Comparison of ENCODE assay signal across 7 cellular contexts in the genomic region with DNA sequence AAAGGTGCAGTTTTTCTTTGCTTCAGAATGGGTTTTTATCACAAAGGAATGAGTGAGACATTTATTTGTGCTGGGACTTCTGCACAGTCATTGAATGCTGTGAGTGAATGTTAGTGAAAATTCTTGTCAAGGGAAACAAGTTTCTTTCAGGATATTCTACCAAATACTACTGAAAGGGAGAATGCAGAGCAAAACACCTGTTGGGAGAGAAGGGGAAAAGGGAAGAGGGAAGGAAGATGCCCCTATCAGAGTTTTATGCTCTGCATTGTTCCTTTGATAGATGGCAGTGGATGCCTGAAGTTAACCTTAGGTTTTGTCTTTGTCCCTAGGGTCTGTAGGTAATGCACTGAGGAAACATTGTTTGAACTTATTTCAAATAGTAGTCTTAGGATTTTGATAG. TPM values are rescaled to one million over a fixed set of nuclear protein-coding genes. Genes with fewer than 3 reads are reported as not detected.
A peak's percentile ranks its signal among the peaks of the same experiment; 100 is the strongest.
DNase-seq lines count a peak whose midpoint lies in the region; ATAC-seq, FAIRE-seq and TF ChIP-seq lines count a peak whose summit lies in the region.
"Had no signal": no experiment of that assay in that cellular context is flagged by ENCODE, and none has a peak within 500 bp of the region (broad histone marks: within the 10 kb centered on the region; RNA-seq: fewer than 3 reads in every experiment).

No MANE protein-coding gene starts in this region.

- no TSS peak for BruUV-seq in endothelial cell of umbilical vein (replicated peaks; lab: Mats Ljungman, UMichigan)

- no peaks in the 10 kb centered on the region for H3K9me1 ChIP-seq in endothelial cell of umbilical vein (replicated peaks; ENCODE audit: control insufficient read depth, extremely low read depth, insufficient read depth, low read length)

- H3K4me3 ChIP-seq in cardiac muscle cell, result peak overlapping the region; percentile 72
- peak overlapping the region in 1 of 12 donors; percentile 86 for H3K4me3 ChIP-seq in heart left ventricle
- no peak overlapping the region for H3K4me3 ChIP-seq in endothelial cell of umbilical vein (replicated peaks in 1 of 3; ENCODE audit: insufficient read depth in 1 of 3, low read depth in 1 of 3, low read length in 3 of 3)

- H3K36me3 ChIP-seq in cardiac muscle cell, result no peaks in the 10 kb centered on the region
- H3K36me3 ChIP-seq in heart left ventricle, result peaks cover 0 to 32% (median 9%) of the 10 kb centered on the region in 9 donors
- H3K36me3 ChIP-seq in endothelial cell of umbilical vein (ENCODE audit: control insufficient read depth in 2 of 2, extremely low read depth in 1 of 2, insufficient read depth in 2 of 2, low read length in 2 of 2), result no peaks in the 10 kb centered on the region

- peaks cover 26% of the 10 kb centered on the region for H3K4me1 Mint-ChIP-seq in type B pancreatic cell (ENCODE audit: unreplicated experiment)

- peaks cover 77% of the 10 kb centered on the region for H3K79me2 ChIP-seq in endothelial cell of umbilical vein (ENCODE audit: control insufficient read depth, insufficient read depth, low read length)

- peak overlapping the region; percentile 94 for H3K27ac Mint-ChIP-seq in type B pancreatic cell

- FAIRE-seq in endothelial cell of umbilical vein (lab: Jason Lieb, UNC) (no peak), GM12892 (lab: Jason Lieb, UNC) (no peak)

- no peaks in the 10 kb centered on the region for H3K9me3 Mint-ChIP-seq in type B pancreatic cell

- H3K4me1 ChIP-seq in cardiac muscle cell (ENCODE audit: low read depth), result peaks cover 19% of the 10 kb centered on the region
- H3K4me1 ChIP-seq in heart left ventricle, result peaks cover 12 to 77% (median 48%) of the 10 kb centered on the region in 12 donors
- peaks cover 20% of the 10 kb centered on the region for H3K4me1 ChIP-seq in endothelial cell of umbilical vein (ENCODE audit: control insufficient read depth, extremely low read depth, insufficient read depth, low read length)

- H3K4me2 ChIP-seq in endothelial cell of umbilical vein (ENCODE audit: insufficient read depth, low read length), result peak overlapping the region; percentile 81

- no peaks in the 10 kb centered on the region for H3K27me3 Mint-ChIP-seq in type B pancreatic cell

- H3K9me3 ChIP-seq in cardiac muscle cell (ENCODE audit: low read depth), result no peaks in the 10 kb centered on the region
- no peaks in the 10 kb centered on the region for H3K9me3 ChIP-seq in heart left ventricle
- H3K9me3 ChIP-seq in endothelial cell of umbilical vein (replicated peaks; ENCODE audit: control insufficient read depth, insufficient read depth, low read length), result no peaks in the 10 kb centered on the region

- CTCF ChIA-PET in endothelial cell of umbilical vein (lab: Charles Lee), result no interaction called here

- ATAC-seq in heart left ventricle (no peak), HG03442 (IDR thresholded peaks at IDR 0.05; ENCODE audit: unreplicated experiment) (no peak)

- POLR2A ChIA-PET in endothelial cell of umbilical vein (lab: Charles Lee), result no interaction called here

- intact Hi-C loops in heart left ventricle (cut with DNase I), result loop anchor here in 6 of 10 donors (5.0 kb wide), 2 partner anchors 40 to 45 kb away; a partner anchor contains a TSS
- intact Hi-C loops in endothelial cell of umbilical vein (cut with micrococcal nuclease), result loop anchor here (5.0 kb wide), 1 partner anchor 810 kb away; no protein-coding TSS in a partner anchor

- H4K20me1 ChIP-seq in endothelial cell of umbilical vein (replicated peaks; ENCODE audit: control insufficient read depth, extremely low read depth, insufficient read depth, low read length), result peaks cover 12% of the 10 kb centered on the region

- TF ChIP-seq CTCF in cardiac muscle cell (IDR thresholded peaks at IDR 0.05; ENCODE audit: low read depth, low read length), result no peak
- TF ChIP-seq CTCF in heart left ventricle (IDR thresholded peaks at IDR 0.05), result no peak
- no peak for TF ChIP-seq CTCF in endothelial cell of umbilical vein (IDR thresholded peaks at IDR 0.05; ENCODE audit: extremely low read depth in 1 of 2, insufficient read depth in 1 of 2, low read depth in 1 of 2, low read length in 2 of 2)
- no peak for TF ChIP-seq CTCF in type B pancreatic cell (conservative IDR thresholded peaks at IDR 0.05)

- H3K36me3 Mint-ChIP-seq in type B pancreatic cell, result peaks cover 9% of the 10 kb centered on the region

- H3K4me3 Mint-ChIP-seq in type B pancreatic cell, result peak overlapping the region; percentile 94

- no peak overlapping the region for H3K9ac ChIP-seq in endothelial cell of umbilical vein (replicated peaks; ENCODE audit: extremely low read depth, insufficient read depth, low read length)

- TF ChIP-seq POLR2A in heart left ventricle (IDR thresholded peaks at IDR 0.05) (no peak), endothelial cell of umbilical vein (IDR thresholded peaks at IDR 0.05; ENCODE audit: low read depth, low read length) (no peak), GM12892 (IDR thresholded peaks at IDR 0.05; ENCODE audit: low read depth, low read length) (no peak)

- H3K27ac ChIP-seq in cardiac muscle cell (peak overlapping the region; percentile 96), heart left ventricle (no peak overlapping the region), endothelial cell of umbilical vein (ENCODE audit: insufficient read depth, low read depth, low read length) (no peak overlapping the region)

- DNase-seq in cardiac muscle cell (ENCODE audit: low read depth in 1 of 2, low spot score in 1 of 2), result no peak
- DNase-seq in heart left ventricle, result no peak
- DNase-seq in endothelial cell of umbilical vein (ENCODE audit: low read depth, low spot score), result no peak
- DNase-seq in type B pancreatic cell (ENCODE audit: extremely low spot score, unreplicated experiment), result no peak
- no peak for DNase-seq in GM12892 (ENCODE audit: insufficient read length)
- DNase-seq: stimulated activated CD4-positive, alpha-beta T cell treated with anti-CD3 and anti-CD28 coated beads, Interleukin-4, amount 100 ng/mL, for 24 hours had no signal

- dilution Hi-C loops in endothelial cell of umbilical vein (cut with MboI; ENCODE audit: extremely low pct_ligation_motif_present, low sequenced_read_pairs), result no loop called here

- H3K27me3 ChIP-seq in cardiac muscle cell (no peaks in the 10 kb centered on the region), heart left ventricle (no peaks in the 10 kb centered on the region), endothelial cell of umbilical vein (ENCODE audit: control insufficient read depth in 2 of 2, insufficient read depth in 2 of 2, low read length in 2 of 2) (no peaks in the 10 kb centered on the region)

- H2AFZ ChIP-seq in endothelial cell of umbilical vein (ENCODE audit: low read depth, low read length), result no peak overlapping the region

RNA-seq across cellular contexts. Expression of a gene that starts 3.1 kb away (rescaled TPM):
- total RNA-seq in cardiac muscle cell (33.2 and 54.3 TPM in 2 replicates), heart left ventricle (10 to 100 TPM; 27.4 to 62.9 (median 40.8) TPM), endothelial cell of umbilical vein (71.2 and 77.6 TPM in 2 replicates), type B pancreatic cell (ENCODE audit: low replicate concordance) (63.7 and 72.0 TPM in 2 replicates)
- polyA plus RNA-seq in cardiac muscle cell (48.1 and 63.2 TPM in 2 replicates), heart left ventricle (10 to 100 TPM; 32.0 to 34.3 TPM), endothelial cell of umbilical vein (47.8 and 52.6 TPM in 2 replicates)
- 55.8 and 61.1 TPM in 2 replicates for polyA plus RNA-seq in endothelial cell of umbilical vein (2011; cell fraction: cytosol; rRNA removed)
- 138 and 160 TPM in 2 replicates for polyA plus RNA-seq in endothelial cell of umbilical vein (2011; cell fraction: nucleus; rRNA removed)
- polyA plus RNA-seq in endothelial cell of umbilical vein (2012), result 43.7 and 52.6 TPM in 2 replicates
- 122 and 154 TPM in 2 replicates for polyA minus RNA-seq in endothelial cell of umbilical vein
- polyA minus RNA-seq in endothelial cell of umbilical vein (2011; cell fraction: cytosol; rRNA and poly(A)+ RNA removed), result 22.6 TPM
- 78.5 and 108 TPM in 2 replicates for polyA minus RNA-seq in endothelial cell of umbilical vein (2011; cell fraction: nucleus; rRNA and poly(A)+ RNA removed)
- polyA plus RNA-seq in GM12892 (2012; ENCODE audit: missing spikeins), result 44.8 TPM

RNA-seq across cellular contexts. Expression of a gene that starts 13.0 kb away (rescaled TPM):
- total RNA-seq in cardiac muscle cell (2.3 and 5.8 TPM in 2 replicates), heart left ventricle (1 to 10 TPM; 2.1 to 7.9 (median 5.7) TPM), endothelial cell of umbilical vein (13.1 and 16.3 TPM in 2 replicates), type B pancreatic cell (ENCODE audit: low replicate concordance) (11.1 and 13.5 TPM in 2 replicates)
- polyA plus RNA-seq in cardiac muscle cell (10.4 and 11.8 TPM in 2 replicates), heart left ventricle (1 to 10 TPM; 2.7 to 8.9 TPM), endothelial cell of umbilical vein (5.1 and 5.9 TPM in 2 replicates)
- polyA plus RNA-seq in endothelial cell of umbilical vein (2011; cell fraction: cytosol; rRNA removed), result 6.8 and 7.0 TPM in 2 replicates
- 3.1 and 5.1 TPM in 2 replicates for polyA plus RNA-seq in endothelial cell of umbilical vein (2011; cell fraction: nucleus; rRNA removed)
- 9.6 and 18.9 TPM in 2 replicates for polyA plus RNA-seq in endothelial cell of umbilical vein (2012)
- polyA minus RNA-seq in endothelial cell of umbilical vein, result 5.0 and 5.5 TPM in 2 replicates
- polyA minus RNA-seq in endothelial cell of umbilical vein (2011; cell fraction: cytosol; rRNA and poly(A)+ RNA removed), result 5.9 TPM
- polyA minus RNA-seq in endothelial cell of umbilical vein (2011; cell fraction: nucleus; rRNA and poly(A)+ RNA removed), result 2.3 and 4.4 TPM in 2 replicates
- 10.2 TPM for polyA plus RNA-seq in GM12892 (2012; ENCODE audit: missing spikeins)

RNA-seq across cellular contexts. Expression of a gene that starts 13.1 kb away (rescaled TPM):
- 26.7 and 50.8 TPM in 2 replicates for total RNA-seq in cardiac muscle cell
- 21.0 and 28.9 TPM in 2 replicates for polyA plus RNA-seq in cardiac muscle cell
- 10 to 100 TPM in 6 of 9 donors, 1 to 10 TPM in 3; 5.8 to 32.7 (median 11.6) TPM for total RNA-seq in heart left ventricle
- polyA plus RNA-seq in heart left ventricle, result 10 to 100 TPM; 14.0 to 21.1 TPM
- total RNA-seq in endothelial cell of umbilical vein, result 90.3 and 95.7 TPM in 2 replicates
- polyA plus RNA-seq in endothelial cell of umbilical vein, result 75.4 and 92.8 TPM in 2 replicates
- polyA plus RNA-seq in endothelial cell of umbilical vein (2011; cell fraction: cytosol; rRNA removed), result 50.6 and 56.9 TPM in 2 replicates
- 379 and 412 TPM in 2 replicates for polyA plus RNA-seq in endothelial cell of umbilical vein (2011; cell fraction: nucleus; rRNA removed)
- polyA plus RNA-seq in endothelial cell of umbilical vein (2012), result 39.1 and 49.6 TPM in 2 replicates
- polyA minus RNA-seq in endothelial cell of umbilical vein, result 122 and 134 TPM in 2 replicates
- 92.0 TPM for polyA minus RNA-seq in endothelial cell of umbilical vein (2011; cell fraction: cytosol; rRNA and poly(A)+ RNA removed)
- polyA minus RNA-seq in endothelial cell of umbilical vein (2011; cell fraction: nucleus; rRNA and poly(A)+ RNA removed), result 159 and 182 TPM in 2 replicates
- total RNA-seq in type B pancreatic cell (ENCODE audit: low replicate concordance), result 71.3 and 94.7 TPM in 2 replicates
- polyA plus RNA-seq in GM12892 (2012; ENCODE audit: missing spikeins), result 59.6 TPM

RNA-seq across cellular contexts. Expression of a gene that starts 43.9 kb away (rescaled TPM):
- total RNA-seq in cardiac muscle cell (21.9 and 26.6 TPM in 2 replicates), heart left ventricle (10 to 100 TPM; 11.0 to 22.2 (median 13.5) TPM), endothelial cell of umbilical vein (9.8 and 11.3 TPM in 2 replicates), type B pancreatic cell (ENCODE audit: low replicate concordance) (30.0 and 60.0 TPM in 2 replicates)
- polyA plus RNA-seq in cardiac muscle cell (23.7 and 25.0 TPM in 2 replicates), heart left ventricle (10 to 100 TPM; 12.4 to 15.8 TPM), endothelial cell of umbilical vein (15.7 and 16.2 TPM in 2 replicates)
- 12.8 and 13.7 TPM in 2 replicates for polyA plus RNA-seq in endothelial cell of umbilical vein (2011; cell fraction: cytosol; rRNA removed)
- 24.3 and 25.4 TPM in 2 replicates for polyA plus RNA-seq in endothelial cell of umbilical vein (2011; cell fraction: nucleus; rRNA removed)
- 9.2 and 12.6 TPM in 2 replicates for polyA plus RNA-seq in endothelial cell of umbilical vein (2012)
- polyA minus RNA-seq in endothelial cell of umbilical vein, result 13.1 and 16.5 TPM in 2 replicates
- 21.6 TPM for polyA minus RNA-seq in endothelial cell of umbilical vein (2011; cell fraction: cytosol; rRNA and poly(A)+ RNA removed)
- polyA minus RNA-seq in endothelial cell of umbilical vein (2011; cell fraction: nucleus; rRNA and poly(A)+ RNA removed), result 4.8 and 6.3 TPM in 2 replicates
- polyA plus RNA-seq in GM12892 (2012; ENCODE audit: missing spikeins), result 12.4 TPM

RNA-seq across cellular contexts. Expression of a gene that starts 53.6 kb away (rescaled TPM):
- total RNA-seq in cardiac muscle cell (8.9 and 9.5 TPM in 2 replicates), heart left ventricle (10 to 100 TPM in 1 of 9 donors, 1 to 10 TPM in 8; 4.0 to 12.4 (median 7.2) TPM), endothelial cell of umbilical vein (5.2 and 5.9 TPM in 2 replicates), type B pancreatic cell (ENCODE audit: low replicate concordance) (9.7 and 11.8 TPM in 2 replicates)
- polyA plus RNA-seq in cardiac muscle cell (8.9 and 10.0 TPM in 2 replicates), heart left ventricle (10 to 100 TPM in 1 of 2 donors, 1 to 10 TPM in 1; 7.7 to 12.6 TPM), endothelial cell of umbilical vein (3.4 and 3.7 TPM in 2 replicates)
- 2.0 and 2.8 TPM in 2 replicates for polyA plus RNA-seq in endothelial cell of umbilical vein (2011; cell fraction: cytosol; rRNA removed)
- 2.1 and 2.6 TPM in 2 replicates for polyA plus RNA-seq in endothelial cell of umbilical vein (2011; cell fraction: nucleus; rRNA removed)
- 2.5 and 3.6 TPM in 2 replicates for polyA plus RNA-seq in endothelial cell of umbilical vein (2012)
- 1.1 and 1.6 TPM in 2 replicates for polyA minus RNA-seq in endothelial cell of umbilical vein
- polyA minus RNA-seq in endothelial cell of umbilical vein (2011; cell fraction: cytosol; rRNA and poly(A)+ RNA removed), result 6.6 TPM
- 1.8 and 1.9 TPM in 2 replicates for polyA minus RNA-seq in endothelial cell of umbilical vein (2011; cell fraction: nucleus; rRNA and poly(A)+ RNA removed)
- polyA plus RNA-seq in GM12892 (2012; ENCODE audit: missing spikeins), result 6.0 TPM
